ENCODE assay signal across 31 cellular contexts in the genomic region with DNA sequence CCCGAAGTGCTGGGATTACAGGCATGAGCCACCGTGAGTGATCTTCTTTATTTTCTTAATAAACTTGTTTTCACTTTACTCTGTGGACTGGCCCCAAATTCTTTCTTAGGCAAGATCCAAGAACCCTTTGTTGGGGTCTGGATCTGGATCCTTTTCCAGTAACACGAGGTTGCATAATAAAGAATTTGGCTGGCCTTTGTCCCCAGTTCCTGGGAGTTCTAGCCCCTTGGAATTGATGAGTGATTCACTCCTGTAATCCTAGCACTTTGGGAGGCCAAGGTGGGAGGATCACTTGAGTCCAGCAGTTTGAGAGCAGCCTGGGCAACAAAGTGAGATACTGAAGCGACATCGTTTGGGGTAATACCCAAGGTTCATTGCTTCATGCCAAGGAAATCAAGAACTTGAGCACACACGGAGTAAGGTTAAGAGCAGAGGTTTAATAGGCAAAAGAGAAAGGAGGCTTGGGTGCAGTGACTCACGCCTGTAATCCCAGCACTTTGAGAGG. TPM values are rescaled to one million over a fixed set of nuclear protein-coding genes. Genes with fewer than 3 reads are reported as not detected.
DNase-seq lines count a peak whose midpoint lies in the region; ATAC-seq, FAIRE-seq and TF ChIP-seq lines count a peak whose summit lies in the region.
"Had no signal": no experiment of that assay in that cellular context is flagged by ENCODE, and none has a peak within 500 bp of the region (broad histone marks: within the 10 kb centered on the region; RNA-seq: fewer than 3 reads in every experiment).

No MANE protein-coding gene starts in this region.

- peaks cover 61% of the 10 kb centered on the region for H3K36me3 Mint-ChIP-seq in activated CD4-positive, alpha-beta T cell treated with anti-CD3 and anti-CD28 coated beads, Interleukin-2, amount 10 ng/mL, durations not matched to agents 24 days and 14 days (ENCODE audit: low read depth)
- H3K36me3 Mint-ChIP-seq in natural killer cell treated with Interleukin-12 subunit alpha and Interleukin-12 subunit beta and Interleukin-15 and Interleukin-18, amount 100 ng/mL, for 72 hours, result peaks cover 16% of the 10 kb centered on the region

- H4K20me1 ChIP-seq in K562 (replicated peaks; ENCODE audit: control insufficient read depth, insufficient read depth, low read length), result peaks cover 14% of the 10 kb centered on the region; the same call in 1 of the 2 replicates

- peaks cover 20% of the 10 kb centered on the region for H3K4me1 Mint-ChIP-seq in activated CD4-positive, alpha-beta T cell treated with anti-CD3 and anti-CD28 coated beads, Interleukin-2, amount 10 ng/mL, durations not matched to agents 24 days and 14 days
- H3K4me1 Mint-ChIP-seq in natural killer cell treated with Interleukin-12 subunit alpha and Interleukin-12 subunit beta and Interleukin-15 and Interleukin-18, amount 100 ng/mL, for 72 hours (ENCODE audit: low read depth in 2 of 2), result peaks cover 28 to 38% of the 10 kb centered on the region in 2 donors

- in situ Hi-C loops in K562 (cut with MboI), result no loop called here
- in situ Hi-C loops in brain microvascular endothelial cell (cut with HindIII; ENCODE audit: low pct_ligation_motif_present, low sequenced_read_pairs), result no loop called here

- H3K27me3 ChIP-seq in K562 (ENCODE audit: control insufficient read depth in 2 of 2, insufficient read depth in 2 of 2, low read length in 2 of 2) (no peaks in the 10 kb centered on the region), brain microvascular endothelial cell (replicated peaks) (no peaks in the 10 kb centered on the region)
- H3K27me3 ChIP-seq: heart right ventricle, MG63 had no signal

- no peaks in the 10 kb centered on the region for H3K9me1 ChIP-seq in K562 (ENCODE audit: control insufficient read depth, insufficient read depth, low read length)

- no peak for TF ChIP-seq EP300 in K562 (IDR thresholded peaks at IDR 0.05; ENCODE audit: low read length)

- H3K36me3 ChIP-seq in K562 (ENCODE audit: control insufficient read depth, insufficient read depth, low read length) (peaks cover 60% of the 10 kb centered on the region), brain microvascular endothelial cell (replicated peaks) (peaks cover 36% of the 10 kb centered on the region)

- CTCF ChIA-PET in K562 (lab: Yijun Ruan, JAX; ENCODE audit: low intra/inter-chr PET ratio), result no interaction called here

- H3K27me3 Mint-ChIP-seq in activated CD4-positive, alpha-beta T cell treated with anti-CD3 and anti-CD28 coated beads, Interleukin-2, amount 10 ng/mL, durations not matched to agents 24 days and 14 days, result peaks cover 2% of the 10 kb centered on the region
- H3K27me3 Mint-ChIP-seq in natural killer cell treated with Interleukin-12 subunit alpha and Interleukin-12 subunit beta and Interleukin-15 and Interleukin-18, amount 100 ng/mL, for 72 hours, result no peaks in the 10 kb centered on the region
- H3K27me3 Mint-ChIP-seq: stimulated activated naive CD8-positive, alpha-beta T cell treated with anti-CD3 and anti-CD28 coated beads, Interleukin-15, Interleukin-2, amounts not matched to agents 100 ng/mL and 50 ng/mL, for 24 hours had no signal

- peaks cover 6 to 7% of the 10 kb centered on the region in 2 experiments; a peak in 4 of 5 replicates for H3K4me1 ChIP-seq in K562 (replicated peaks in 1 of 2; ENCODE audit: control insufficient read depth in 2 of 2, insufficient read depth in 2 of 2, low read length in 2 of 2)

- WGBS in K562 (ENCODE audit: insufficient coverage, low coverage, missing lambda C conversion rate), result 76% methylated on average over 7 of the region's 7 CpGs

- intact Hi-C loops in activated CD4-positive, alpha-beta T cell treated with anti-CD3 and anti-CD28 coated beads, Interleukin-2, amount 10 ng/mL, durations not matched to agents 24 days and 14 days (cut with micrococcal nuclease), result no loop called here
- intact Hi-C loops in K562 (cut with micrococcal nuclease), result no loop called here

- H3K9ac ChIP-seq in K562 (ENCODE audit: insufficient read depth in 1 of 2, low read depth in 2 of 2, low read length in 2 of 2), result no peak overlapping the region
- H3K9ac ChIP-seq: GM23248, KMS-11 had no signal

- H2AFZ ChIP-seq in K562 (ENCODE audit: low read depth, low read length), result no peak overlapping the region
- H2AFZ ChIP-seq: GM23248 had no signal

- POLR2A ChIA-PET in K562 (lab: Yijun Ruan, JAX), result interaction anchor here (0.6 to 2.6 kb wide), 4 partner anchors 9 to 58 kb away, joined by 3 to 20 read pairs (median 5); no protein-coding TSS in a partner anchor

- H3K27ac ChIP-seq in K562 (ENCODE audit: extremely low read depth, low read depth, low read length) (no peak overlapping the region), brain microvascular endothelial cell (no peak overlapping the region)
- H3K27ac ChIP-seq: 22Rv1, GM23248, heart right ventricle, KMS-11, skin epidermis, thoracic aorta had no signal

- TF ChIP-seq RAD21 in K562 (CRISPR knock-in tag; conservative IDR thresholded peaks at IDR 0.05 in 1 of 2, IDR thresholded peaks at IDR 0.05 in 1 of 2), result no peak

- no peak for ATAC-seq in K562
- ATAC-seq in natural killer cell treated with Interleukin-12 subunit alpha and Interleukin-12 subunit beta and Interleukin-15 and Interleukin-18, amount 100 ng/mL, for 72 hours, result no peak
- ATAC-seq: heart right ventricle had no signal

- H3K4me3 ChIP-seq in K562 (no peak overlapping the region), brain microvascular endothelial cell (ENCODE audit: low read depth, low read length) (no peak overlapping the region)
- H3K4me3 ChIP-seq: GM23248, heart right ventricle, MG63, skin epidermis, thoracic aorta had no signal

- no TSS peak for BruUV-seq in K562 (replicated peaks; lab: Mats Ljungman, UMichigan)

- no peak for DNase-seq in activated CD4-positive, alpha-beta T cell treated with anti-CD3 and anti-CD28 coated beads, Interleukin-2, amount 10 ng/mL, durations not matched to agents 24 days and 14 days
- no peak for DNase-seq in activated CD4-positive, alpha-beta T cell treated with anti-CD3 and anti-CD28 coated beads for 4 hours
- DNase-seq in GM12892 (ENCODE audit: insufficient read length) (no peak), K562 (ENCODE audit: extremely low read depth in 1 of 4, low spot score in 3 of 4) (no peak), anterior cingulate cortex (lab: John Stamatoyannopoulos, UW) (no peak), brain microvascular endothelial cell (no peak), GM20000 (ENCODE audit: low spot score) (no peak)
- no peak for DNase-seq in natural killer cell treated with Interleukin-12 subunit alpha and Interleukin-12 subunit beta and Interleukin-15 and Interleukin-18, amount 100 ng/mL, for 72 hours (ENCODE audit: low spot score)
- DNase-seq: activated CD4-positive, alpha-beta T cell treated with anti-CD3 and anti-CD28 coated beads, Interleukin-2, amount 50 U/mL, for 48 hours; activated effector memory CD4-positive, alpha-beta T cell treated with Interleukin-2 at 50 U/mL for 16 hours; C1 segment of cervical spinal cord; cerebellar nuclear complex; foreskin melanocyte; GM23248; heart right ventricle; HFFc6; kidney; MG63; NCI-H1105; NCI-H187; NCI-H2171; RPMI8226; T-helper 1 cell had no signal

- no peaks in the 10 kb centered on the region for H3K9me3 ChIP-seq in K562 (replicated peaks; ENCODE audit: control insufficient read depth, insufficient read depth, low read depth, low read length)
- H3K9me3 ChIP-seq: heart right ventricle, MG63, thoracic aorta had no signal

- no peaks in the 10 kb centered on the region for H3K9me3 Mint-ChIP-seq in activated CD4-positive, alpha-beta T cell treated with anti-CD3 and anti-CD28 coated beads, Interleukin-2, amount 10 ng/mL, durations not matched to agents 24 days and 14 days
- no peaks in the 10 kb centered on the region for H3K9me3 Mint-ChIP-seq in natural killer cell treated with Interleukin-12 subunit alpha and Interleukin-12 subunit beta and Interleukin-15 and Interleukin-18, amount 100 ng/mL, for 72 hours
- H3K9me3 Mint-ChIP-seq: HFFc6; mesothelial cell of epicardium; stimulated activated naive CD8-positive, alpha-beta T cell treated with anti-CD3 and anti-CD28 coated beads, Interleukin-15, Interleukin-2, amounts not matched to agents 100 ng/mL and 50 ng/mL, for 24 hours had no signal

- peaks cover 33% of the 10 kb centered on the region for H3K79me2 ChIP-seq in K562 (ENCODE audit: control insufficient read depth, insufficient read depth, low read length)

- no peak overlapping the region for H3K4me3 Mint-ChIP-seq in activated CD4-positive, alpha-beta T cell treated with anti-CD3 and anti-CD28 coated beads, Interleukin-2, amount 10 ng/mL, durations not matched to agents 24 days and 14 days
- no peak overlapping the region for H3K4me3 Mint-ChIP-seq in natural killer cell treated with Interleukin-12 subunit alpha and Interleukin-12 subunit beta and Interleukin-15 and Interleukin-18, amount 100 ng/mL, for 72 hours
- H3K4me3 Mint-ChIP-seq: HFFc6; mesothelial cell of epicardium; stimulated activated naive CD8-positive, alpha-beta T cell treated with anti-CD3 and anti-CD28 coated beads, Interleukin-15, Interleukin-2, amounts not matched to agents 100 ng/mL and 50 ng/mL, for 24 hours had no signal

- FAIRE-seq in GM12892 (lab: Jason Lieb, UNC) (no peak), K562 (lab: Jason Lieb, UNC) (no peak)
- FAIRE-seq: D721Med, kidney, urothelium cell line had no signal

- no peak overlapping the region for H3K4me2 ChIP-seq in K562 (ENCODE audit: insufficient read depth, low read length)
- H3K4me2 ChIP-seq: KMS-11 had no signal

- H3K27ac Mint-ChIP-seq in activated CD4-positive, alpha-beta T cell treated with anti-CD3 and anti-CD28 coated beads, Interleukin-2, amount 10 ng/mL, durations not matched to agents 24 days and 14 days, result peak overlapping the region; percentile 56
- H3K27ac Mint-ChIP-seq in natural killer cell treated with Interleukin-12 subunit alpha and Interleukin-12 subunit beta and Interleukin-15 and Interleukin-18, amount 100 ng/mL, for 72 hours, result peak overlapping the region; percentile 98 to 100
- H3K27ac Mint-ChIP-seq: HFFc6; mesothelial cell of epicardium; stimulated activated naive CD8-positive, alpha-beta T cell treated with anti-CD3 and anti-CD28 coated beads, Interleukin-15, Interleukin-2, amounts not matched to agents 100 ng/mL and 50 ng/mL, for 24 hours had no signal

- TF ChIP-seq CTCF in K562 (IDR thresholded peaks at IDR 0.05 in 2 of 3, conservative IDR thresholded peaks at IDR 0.05 in 1 of 3; ENCODE audit: insufficient read depth in 2 of 3, low read depth in 1 of 3, low read length in 3 of 3), result no peak
- TF ChIP-seq CTCF in brain microvascular endothelial cell (IDR thresholded peaks at IDR 0.05; ENCODE audit: low read depth, low read length, missing control alignments), result no peak
- no peak for TF ChIP-seq CTCF in GM20000 (IDR thresholded peaks at IDR 0.05; ENCODE audit: extremely low read depth, missing control alignments)

- TF ChIP-seq POLR2A in GM12892 (IDR thresholded peaks at IDR 0.05; ENCODE audit: low read depth, low read length), result peak; percentile 19; the same call in 1 of the 2 replicates
- TF ChIP-seq POLR2A in K562 (conservative IDR thresholded peaks at IDR 0.05), result peak; percentile 46; the same call in 1 of the 2 replicates

RNA-seq across cellular contexts. Expression of a gene that starts 2.2 kb away (rescaled TPM):
- total RNA-seq in activated CD4-positive, alpha-beta T cell treated with anti-CD3 and anti-CD28 coated beads, Interleukin-2, amount 10 ng/mL, durations not matched to agents 24 days and 14 days, result 119 and 140 TPM in 2 replicates
- polyA plus RNA-seq in GM12892 (2012; ENCODE audit: missing spikeins), result 134 TPM
- 63.5 and 133 TPM in 2 replicates for total RNA-seq in K562 (2011; cell fraction: chromatin; rRNA removed; ENCODE audit: low replicate concordance)
- 96.9 and 106 TPM in 2 replicates for total RNA-seq in K562 (2011; cell fraction: nucleolus; rRNA removed)
- 165 and 259 TPM in 2 replicates for total RNA-seq in K562 (2011; cell fraction: nucleoplasm; rRNA removed)
- total RNA-seq in K562 (2014; rRNA removed), result 136 and 154 TPM in 2 replicates
- total RNA-seq in K562 (2014; rRNA removed; fragmentation: Illumina TruSeq; extraction: Trizol), result 165 and 211 TPM in 2 replicates
- total RNA-seq in K562 (2015; rRNA removed; fragmentation: Illumina TruSeq; extraction: Trizol), result 124 and 131 TPM in 2 replicates
- 222 and 252 TPM in 2 replicates for total RNA-seq in K562 (2021)
- polyA plus RNA-seq in K562 (2011; rRNA removed), result 334 and 469 TPM in 2 replicates
- polyA plus RNA-seq in K562 (2011; cell fraction: cytosol; rRNA removed), result 47.6 and 124 TPM in 2 replicates
- polyA plus RNA-seq in K562 (2011; cell fraction: nucleus; rRNA removed), result 46.1 and 107 TPM in 2 replicates
- 197 and 293 TPM in 2 replicates for polyA plus RNA-seq in K562 (2012)
- polyA plus RNA-seq in K562 (2014; fragmentation: Illumina TruSeq; extraction: Trizol), result 231 and 254 TPM in 2 replicates
- 100 to 1,000 TPM in 1 of 2 experiments, 10 to 100 TPM in 1; 70.6 to 102 TPM for polyA plus RNA-seq in K562 (2014; fragmentation: Nextera tagmentation; extraction: Ambion mirVana)
- polyA plus RNA-seq in K562 (2014; rRNA removed), result 159 and 165 TPM in 2 replicates
- 154 and 231 TPM in 2 replicates for polyA minus RNA-seq in K562 (2011; rRNA and poly(A)+ RNA removed)
- 110 and 119 TPM in 2 replicates for polyA minus RNA-seq in K562 (2011; cell fraction: cytosol; rRNA and poly(A)+ RNA removed)
- polyA minus RNA-seq in K562 (2011; cell fraction: nucleus; rRNA and poly(A)+ RNA removed), result 35.9 and 64.5 TPM in 2 replicates
- total RNA-seq in natural killer cell treated with Interleukin-12 subunit alpha and Interleukin-12 subunit beta and Interleukin-15 and Interleukin-18, amount 100 ng/mL, for 72 hours, result 10 to 100 TPM; 85.7 to 89.6 TPM

RNA-seq across cellular contexts. Expression of a gene that starts 30.2 kb away (rescaled TPM):
- 123 and 135 TPM in 2 replicates for total RNA-seq in activated CD4-positive, alpha-beta T cell treated with anti-CD3 and anti-CD28 coated beads, Interleukin-2, amount 10 ng/mL, durations not matched to agents 24 days and 14 days
- polyA plus RNA-seq in GM12892 (2012; ENCODE audit: missing spikeins), result 125 TPM
- total RNA-seq in K562 (2011; cell fraction: chromatin; rRNA removed; ENCODE audit: low replicate concordance), result 85.0 and 159 TPM in 2 replicates
- total RNA-seq in K562 (2011; cell fraction: nucleolus; rRNA removed), result 54.9 and 55.4 TPM in 2 replicates
- total RNA-seq in K562 (2011; cell fraction: nucleoplasm; rRNA removed), result 63.6 and 66.9 TPM in 2 replicates
- 96.6 and 98.2 TPM in 2 replicates for total RNA-seq in K562 (2014; rRNA removed)
- total RNA-seq in K562 (2014; rRNA removed; fragmentation: Illumina TruSeq; extraction: Trizol), result 135 and 160 TPM in 2 replicates
- total RNA-seq in K562 (2015; rRNA removed; fragmentation: Illumina TruSeq; extraction: Trizol), result 154 and 162 TPM in 2 replicates
- total RNA-seq in K562 (2021), result 116 and 118 TPM in 2 replicates
- 57.7 and 64.0 TPM in 2 replicates for polyA plus RNA-seq in K562 (2011; rRNA removed)
- 24.3 and 29.9 TPM in 2 replicates for polyA plus RNA-seq in K562 (2011; cell fraction: cytosol; rRNA removed)
- 26.5 and 31.5 TPM in 2 replicates for polyA plus RNA-seq in K562 (2011; cell fraction: nucleus; rRNA removed)
- polyA plus RNA-seq in K562 (2012), result 146 and 159 TPM in 2 replicates
- polyA plus RNA-seq in K562 (2014; fragmentation: Illumina TruSeq; extraction: Trizol), result 145 and 178 TPM in 2 replicates
- 100 to 1,000 TPM; 116 to 141 TPM for polyA plus RNA-seq in K562 (2014; fragmentation: Nextera tagmentation; extraction: Ambion mirVana)
- polyA plus RNA-seq in K562 (2014; rRNA removed), result 99.9 and 124 TPM in 2 replicates
- polyA minus RNA-seq in K562 (2011; rRNA and poly(A)+ RNA removed), result 26.5 and 35.5 TPM in 2 replicates
- 15.4 and 17.8 TPM in 2 replicates for polyA minus RNA-seq in K562 (2011; cell fraction: cytosol; rRNA and poly(A)+ RNA removed)
- 34.7 and 56.6 TPM in 2 replicates for polyA minus RNA-seq in K562 (2011; cell fraction: nucleus; rRNA and poly(A)+ RNA removed)
- 100 to 1,000 TPM; 104 to 132 TPM for total RNA-seq in natural killer cell treated with Interleukin-12 subunit alpha and Interleukin-12 subunit beta and Interleukin-15 and Interleukin-18, amount 100 ng/mL, for 72 hours
